ENCODE assay signal across 8 cellular contexts in the genomic region with DNA sequence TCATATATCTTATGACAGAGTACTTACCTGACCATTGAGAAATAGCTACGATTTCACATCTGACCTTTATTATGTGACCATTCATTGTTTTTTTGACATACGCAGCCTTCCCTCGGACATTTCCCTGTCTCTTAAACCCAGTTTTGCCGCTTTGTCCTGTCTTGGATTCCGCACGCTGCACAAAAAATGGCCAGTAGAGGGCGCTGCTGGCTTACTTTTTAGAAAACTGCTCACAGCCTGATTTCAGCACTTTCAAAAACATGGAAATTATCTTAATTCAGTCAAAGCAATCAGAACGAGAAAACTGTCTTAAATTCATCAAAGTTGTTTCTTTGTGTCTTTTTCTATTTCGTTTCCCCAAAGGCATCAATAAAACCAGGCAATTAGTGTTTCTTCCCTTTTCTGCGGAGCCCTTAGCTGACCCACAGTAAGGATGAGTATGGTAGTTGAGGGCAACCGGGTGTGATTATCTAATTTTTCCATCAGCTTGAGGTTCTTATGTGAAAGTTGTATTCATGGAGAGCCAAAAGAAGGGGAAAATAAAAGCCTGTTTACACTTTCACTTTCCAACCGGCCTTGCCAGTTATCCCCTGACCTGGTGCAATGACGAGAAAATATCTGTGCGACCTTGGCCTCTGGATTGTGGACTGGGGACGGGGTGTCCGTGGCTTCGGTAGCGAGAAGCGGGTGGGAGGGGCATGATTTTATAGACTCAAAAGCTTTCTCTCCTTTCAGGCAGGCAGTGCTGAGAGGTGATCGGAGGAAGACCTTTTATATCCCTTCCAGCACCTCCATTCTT.
A peak's percentile ranks its signal among the peaks of the same experiment; 100 is the strongest.
DNase-seq lines count a peak whose midpoint lies in the region; ATAC-seq lines count a peak whose summit lies in the region.

No MANE protein-coding gene starts in this region.

- H3K9me3 ChIP-seq in T-helper 17 cell (ENCODE audit: control insufficient read depth, low read length, poor library complexity, severe bottlenecking) = no peaks in the 10 kb centered on the region

- H3K36me3 Mint-ChIP-seq in T-helper 17 cell (ENCODE audit: low read depth) = no peaks in the 10 kb centered on the region

- no peak overlapping the region for H3K4me3 ChIP-seq in skeletal muscle cell (ENCODE audit: low read depth, low read length)

- no peak overlapping the region for H3K27ac Mint-ChIP-seq in T-helper 17 cell

- DNase-seq in DMS53 treated with DMSO at 0.1 percent for 48 hours (lab: John Stamatoyannopoulos, UW; ENCODE audit: unreplicated experiment) (peak; percentile 58), NCI-H1105 treated with DMSO at 0.1 percent for 48 hours (lab: John Stamatoyannopoulos, UW) (peak; percentile 85), T-helper 17 cell (peak; percentile 36 to 70 (median 49)), astrocyte of the hippocampus (ENCODE audit: low read depth, low spot score) (peak; percentile 83), hepatic stellate cell (ENCODE audit: low spot score) (peak; percentile 30), skeletal muscle cell (ENCODE audit: low read depth) (peak; percentile 6)

- peak; percentile 78 for ATAC-seq in GM21786 (IDR thresholded peaks at IDR 0.05; ENCODE audit: unreplicated experiment)
- peak; percentile 50 for ATAC-seq in T-helper 17 cell
- no peak for ATAC-seq in HG02763 (IDR thresholded peaks at IDR 0.05; ENCODE audit: unreplicated experiment)

- peaks cover 45% of the 10 kb centered on the region for H3K27me3 Mint-ChIP-seq in T-helper 17 cell

- H3K4me3 Mint-ChIP-seq in T-helper 17 cell = no peak overlapping the region

- H3K4me1 Mint-ChIP-seq in T-helper 17 cell = peaks cover 5% of the 10 kb centered on the region

Comparison
In these comparisons a context has a peak if more than half of its experiments do, and no peak if none do; other contexts are left out.
1. DNase-seq: peak in every context shown above with its lines; median percentile 85 in NCI-H1105 treated with DMSO at 0.1 percent for 48 hours; 83 in astrocyte of the hippocampus; 58 in DMS53 treated with DMSO at 0.1 percent for 48 hours; 49 in T-helper 17 cell; 30 in hepatic stellate cell; 6 in skeletal muscle cell.